In genomic region chr12:11070999-11071398, GRCh38 we compare ENCODE assay signal across 30 cellular contexts. TPM values are rescaled to one million over a fixed set of nuclear protein-coding genes. Genes with fewer than 3 reads are reported as not detected.
"Had no signal": no experiment of that assay in that cellular context is flagged by ENCODE, and none has a peak within 500 bp of the region (broad histone marks: within the 10 kb centered on the region; RNA-seq: fewer than 3 reads in every experiment).

No MANE protein-coding gene starts in this region.

- H3K27ac Mint-ChIP-seq: activated CD4-positive, alpha-beta memory T cell treated with anti-CD3 and anti-CD28 coated beads for 36 hours; activated CD4-positive, alpha-beta T cell treated with anti-CD3 and anti-CD28 coated beads for 36 hours; activated CD4-positive, alpha-beta T cell treated with anti-CD3 and anti-CD28 coated beads, Interleukin-2, amount 10 ng/mL, durations not matched to agents 24 days and 14 days; activated CD8-positive, alpha-beta memory T cell treated with anti-CD3 and anti-CD28 coated beads, Interleukin-2, amount 10 ng/mL, durations not matched to agents 7 days and 5 days; activated CD8-positive, alpha-beta T cell treated with anti-CD3 and anti-CD28 coated beads, Interleukin-2, amount 10 ng/mL, durations not matched to agents 7 days and 5 days; activated naive CD4-positive, alpha-beta T cell treated with anti-CD3 and anti-CD28 coated beads, Interleukin-2, amount 10 ng/mL, durations not matched to agents 7 days and 5 days; activated naive CD4-positive, alpha-beta T cell treated with anti-CD3 and anti-CD28 coated beads, Interleukin-2, amount 50 U/mL, for 72 hours; activated naive CD8-positive, alpha-beta T cell treated with anti-CD3 and anti-CD28 coated beads, Interleukin-2, amount 10 ng/mL, durations not matched to agents 7 days and 5 days; activated T-helper 1 cell treated with anti-CD3 and anti-CD28 coated beads, Interleukin-12 subunit alpha, Interleukin-12 subunit beta, Interleukin-2, Interleukin-4 antibody, amounts not matched to agents 30 ng/mL and 10 ng/mL and 1 ng/mL, durations not matched to agents 14 hours and 24 hours and 36 hours; brain; dendritic cell treated with granulocyte-macrophage colony-stimulating factor and Interleukin-4, amounts not matched to agents 40 ng/mL and 50 ng/mL, for 4 days had no signal

- H3K9me3 ChIP-seq: ascending aorta, breast epithelium had no signal

- H3K27ac ChIP-seq: ascending aorta, breast epithelium, cardiac muscle cell, coronary artery had no signal

- H3K9me3 Mint-ChIP-seq: activated CD4-positive, alpha-beta memory T cell treated with anti-CD3 and anti-CD28 coated beads for 36 hours; activated CD4-positive, alpha-beta T cell treated with anti-CD3 and anti-CD28 coated beads, Interleukin-2, amount 10 ng/mL, durations not matched to agents 24 days and 14 days; activated naive CD4-positive, alpha-beta T cell treated with anti-CD3 and anti-CD28 coated beads, Interleukin-2, amount 10 ng/mL, durations not matched to agents 7 days and 5 days; activated naive CD4-positive, alpha-beta T cell treated with anti-CD3 and anti-CD28 coated beads, Interleukin-2, amount 50 U/mL, for 72 hours; activated T-helper 1 cell treated with anti-CD3 and anti-CD28 coated beads, Interleukin-12 subunit alpha, Interleukin-12 subunit beta, Interleukin-2, Interleukin-4 antibody, amounts not matched to agents 30 ng/mL and 10 ng/mL and 1 ng/mL, durations not matched to agents 14 hours and 24 hours and 36 hours; central memory CD8-positive, alpha-beta T cell; dendritic cell treated with granulocyte-macrophage colony-stimulating factor and Interleukin-4, amounts not matched to agents 40 ng/mL and 50 ng/mL, for 4 days had no signal

- H3K4me3 Mint-ChIP-seq: activated CD4-positive, alpha-beta memory T cell treated with anti-CD3 and anti-CD28 coated beads for 36 hours; activated CD4-positive, alpha-beta T cell treated with anti-CD3 and anti-CD28 coated beads for 36 hours; activated CD4-positive, alpha-beta T cell treated with anti-CD3 and anti-CD28 coated beads, Interleukin-2, amount 10 ng/mL, durations not matched to agents 24 days and 14 days; activated CD8-positive, alpha-beta memory T cell treated with anti-CD3 and anti-CD28 coated beads, Interleukin-2, amount 10 ng/mL, durations not matched to agents 7 days and 5 days; activated CD8-positive, alpha-beta T cell treated with anti-CD3 and anti-CD28 coated beads, Interleukin-2, amount 10 ng/mL, durations not matched to agents 7 days and 5 days; activated naive CD4-positive, alpha-beta T cell treated with anti-CD3 and anti-CD28 coated beads, Interleukin-2, amount 10 ng/mL, durations not matched to agents 7 days and 5 days; activated naive CD8-positive, alpha-beta T cell treated with anti-CD3 and anti-CD28 coated beads, Interleukin-2, amount 10 ng/mL, durations not matched to agents 7 days and 5 days; activated T-helper 1 cell treated with anti-CD3 and anti-CD28 coated beads, Interleukin-12 subunit alpha, Interleukin-12 subunit beta, Interleukin-2, Interleukin-4 antibody, amounts not matched to agents 30 ng/mL and 10 ng/mL and 1 ng/mL, durations not matched to agents 14 hours and 24 hours and 36 hours; brain; central memory CD8-positive, alpha-beta T cell; dendritic cell treated with granulocyte-macrophage colony-stimulating factor and Interleukin-4, amounts not matched to agents 40 ng/mL and 50 ng/mL, for 4 days had no signal

- FAIRE-seq: frontal cortex had no signal

- H3K4me3 ChIP-seq: ascending aorta, breast epithelium, cardiac muscle cell, coronary artery had no signal

- H3K27me3 ChIP-seq: ascending aorta, breast epithelium, cardiac muscle cell had no signal

- ATAC-seq: activated CD4-positive, alpha-beta T cell treated with anti-CD3 and anti-CD28 coated beads for 36 hours; activated CD8-positive, alpha-beta memory T cell treated with anti-CD3 and anti-CD28 coated beads, Interleukin-2, amount 10 ng/mL, durations not matched to agents 7 days and 5 days; activated CD8-positive, alpha-beta T cell treated with anti-CD3 and anti-CD28 coated beads, Interleukin-2, amount 10 ng/mL, durations not matched to agents 7 days and 5 days; activated naive CD4-positive, alpha-beta T cell treated with anti-CD3 and anti-CD28 coated beads, Interleukin-2, amount 50 U/mL, for 72 hours; esophagus mucosa had no signal

- H3K27me3 Mint-ChIP-seq: activated CD4-positive, alpha-beta memory T cell treated with anti-CD3 and anti-CD28 coated beads for 36 hours; activated CD4-positive, alpha-beta T cell treated with anti-CD3 and anti-CD28 coated beads for 36 hours; activated CD4-positive, alpha-beta T cell treated with anti-CD3 and anti-CD28 coated beads, Interleukin-2, amount 10 ng/mL, durations not matched to agents 24 days and 14 days; activated CD8-positive, alpha-beta memory T cell treated with anti-CD3 and anti-CD28 coated beads, Interleukin-2, amount 10 ng/mL, durations not matched to agents 7 days and 5 days; activated naive CD4-positive, alpha-beta T cell treated with anti-CD3 and anti-CD28 coated beads, Interleukin-2, amount 10 ng/mL, durations not matched to agents 7 days and 5 days; activated naive CD8-positive, alpha-beta T cell treated with anti-CD3 and anti-CD28 coated beads, Interleukin-2, amount 10 ng/mL, durations not matched to agents 7 days and 5 days; brain; central memory CD8-positive, alpha-beta T cell; dendritic cell treated with granulocyte-macrophage colony-stimulating factor and Interleukin-4, amounts not matched to agents 40 ng/mL and 50 ng/mL, for 4 days had no signal

- H3K4me1 Mint-ChIP-seq: activated naive CD4-positive, alpha-beta T cell treated with anti-CD3 and anti-CD28 coated beads, Interleukin-2, amount 10 ng/mL, durations not matched to agents 7 days and 5 days; activated naive CD8-positive, alpha-beta T cell treated with anti-CD3 and anti-CD28 coated beads, Interleukin-2, amount 10 ng/mL, durations not matched to agents 7 days and 5 days; brain had no signal

- H3K4me1 ChIP-seq: ascending aorta, breast epithelium had no signal

- H3K36me3 ChIP-seq: ascending aorta, breast epithelium, cardiac muscle cell had no signal

- DNase-seq: activated CD4-positive, alpha-beta memory T cell treated with anti-CD3 and anti-CD28 coated beads for 36 hours; activated CD4-positive, alpha-beta T cell treated with anti-CD3 and anti-CD28 coated beads for 36 hours; activated CD4-positive, alpha-beta T cell treated with anti-CD3 and anti-CD28 coated beads, Interleukin-2, amount 10 ng/mL, durations not matched to agents 24 days and 14 days; activated CD4-positive, CD25-positive, alpha-beta regulatory T cell; activated CD4-positive, CD25-positive, alpha-beta regulatory T cell treated with anti-CD3 and anti-CD28 coated beads, Interleukin-2, amount 50 U/mL, for 72 hours; activated CD8-positive, alpha-beta memory T cell treated with anti-CD3 and anti-CD28 coated beads, Interleukin-2, amount 10 ng/mL, durations not matched to agents 7 days and 5 days; activated CD8-positive, alpha-beta memory T cell treated with anti-CD3 and anti-CD28 coated beads, Interleukin-2, amount 50 U/mL, for 4 hours; activated CD8-positive, alpha-beta T cell treated with anti-CD3 and anti-CD28 coated beads, Interleukin-2, amount 10 ng/mL, durations not matched to agents 7 days and 5 days; activated gamma-delta T cell; activated naive CD4-positive, alpha-beta T cell; activated naive CD4-positive, alpha-beta T cell treated with anti-CD3 and anti-CD28 coated beads, Interleukin-2, amount 10 ng/mL, durations not matched to agents 7 days and 5 days; activated naive CD8-positive, alpha-beta T cell treated with anti-CD3 and anti-CD28 coated beads, Interleukin-2, amount 10 ng/mL, durations not matched to agents 7 days and 5 days; activated T-cell treated with anti-CD3 and anti-CD28 coated beads, Interleukin-2, amount 50 U/mL, for 1 hour; activated T-cell treated with anti-CD3 and anti-CD28 coated beads, Interleukin-2, amount 50 U/mL, for 48 hours; effector CD8-positive, alpha-beta T cell; foreskin fibroblast; T-helper 2 cell had no signal

RNA-seq across cellular contexts. Expression of gene TAS2R43, which starts 21.1 kb away (rescaled TPM):
- total RNA-seq: activated CD8-positive, alpha-beta memory T cell treated with anti-CD3 and anti-CD28 coated beads for 36 hours; ascending aorta; epithelial cell of proximal tubule had no signal

RNA-seq across cellular contexts. Expression of gene TAS2R31, which starts 39.8 kb away (rescaled TPM):
- total RNA-seq: ascending aorta, epithelial cell of proximal tubule had no signal

RNA-seq across cellular contexts. Expression of gene TAS2R19, which starts 48.6 kb away (rescaled TPM):
- total RNA-seq: ascending aorta, epithelial cell of proximal tubule had no signal
- polyA plus RNA-seq: cardiac muscle cell had no signal
